In the genomic region with DNA sequence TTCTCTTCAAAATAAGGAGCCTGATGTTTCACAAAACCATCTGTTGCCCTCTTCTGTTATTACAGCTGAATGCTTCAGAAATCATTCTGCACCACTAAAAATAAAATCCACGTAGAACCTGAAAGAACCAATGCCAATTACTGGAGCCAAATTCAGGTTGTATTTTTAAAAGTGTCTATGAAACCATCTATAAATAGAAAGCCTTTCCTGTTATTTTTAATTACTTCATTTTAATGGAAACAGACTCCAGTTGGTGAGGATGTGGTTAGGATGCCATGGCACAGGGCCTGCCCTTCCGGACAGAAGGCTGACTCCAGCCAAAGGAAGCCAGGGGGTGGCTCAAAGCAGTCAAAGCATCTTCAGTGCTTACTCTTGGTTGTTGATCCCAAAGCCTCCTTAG, we compare ENCODE assay signal across 13 cellular contexts.
DNase-seq lines count a peak whose midpoint lies in the region; ATAC-seq, FAIRE-seq and TF ChIP-seq lines count a peak whose summit lies in the region.
"Had no signal": no experiment of that assay in that cellular context is flagged by ENCODE, and none has a peak within 500 bp of the region (broad histone marks: within the 10 kb centered on the region; RNA-seq: fewer than 3 reads in every experiment).

No MANE protein-coding gene starts in this region.

- no peak overlapping the region for H3K27ac Mint-ChIP-seq in immature natural killer cell
- H3K27ac Mint-ChIP-seq: naive B cell had no signal

- H3K9me3 Mint-ChIP-seq in immature natural killer cell: no peaks in the 10 kb centered on the region

- peaks cover 14 to 22% of the 10 kb centered on the region in 2 donors for H3K4me1 Mint-ChIP-seq in immature natural killer cell

- H3K36me3 ChIP-seq in heart right ventricle: no peaks in the 10 kb centered on the region

- WGBS in heart right ventricle, 2 donors: 13 to 17% methylated on average over 2 of the region's 2 CpGs

- H3K36me3 Mint-ChIP-seq in immature natural killer cell: no peaks in the 10 kb centered on the region
- H3K36me3 Mint-ChIP-seq: naive B cell had no signal

- no peak for FAIRE-seq in urothelium cell line (lab: Jason Lieb, UNC)
- FAIRE-seq: GM19239, K562 had no signal

- H3K4me3 ChIP-seq in heart right ventricle: no peak overlapping the region
- H3K4me3 ChIP-seq: K562 had no signal

- H3K9me3 ChIP-seq in heart right ventricle: no peaks in the 10 kb centered on the region

- peaks cover 0 to 16% (median 12%) of the 10 kb centered on the region in 9 donors for H3K4me1 ChIP-seq in heart right ventricle

- peaks cover 0 to 5% (median 0%) of the 10 kb centered on the region in 7 donors for H3K27me3 ChIP-seq in heart right ventricle

- no peak overlapping the region for H3K4me3 Mint-ChIP-seq in immature natural killer cell
- H3K4me3 Mint-ChIP-seq: naive B cell had no signal

- no peak overlapping the region for H3K27ac ChIP-seq in heart right ventricle

- H3K27me3 Mint-ChIP-seq in immature natural killer cell (ENCODE audit: low read depth in 3 of 3): peaks cover 0 to 3% (median 0%) of the 10 kb centered on the region in 3 donors
- H3K27me3 Mint-ChIP-seq: naive B cell had no signal

- no peak for TF ChIP-seq CTCF in heart right ventricle (IDR thresholded peaks at IDR 0.05)

- no peak for DNase-seq in heart right ventricle
- no peak for DNase-seq in cardiac septum (ENCODE audit: low spot score)
- DNase-seq in NCI-H1694 (lab: John Stamatoyannopoulos, UW): peak; percentile 88
- DNase-seq in dermis blood vessel endothelial cell: peak; percentile 15
- DNase-seq in urothelium cell line (ENCODE audit: low spot score): peak; percentile 55
- DNase-seq in NCI-H1105 (lab: John Stamatoyannopoulos, UW): no peak
- DNase-seq in immature natural killer cell: no peak
- DNase-seq: naive B cell, NCI-H146 had no signal

- ATAC-seq in heart right ventricle: peak in 7 of 8 donors; percentile 51 to 73 (median 65)
- no peak for ATAC-seq in GM21723 (IDR thresholded peaks at IDR 0.05; ENCODE audit: unreplicated experiment)
- ATAC-seq: K562, left lobe of liver had no signal

- intact Hi-C loops in heart right ventricle (cut with DNase I): no loop called here
- intact Hi-C loops in cardiac septum (cut with DNase I): no loop called here

Comparison
In these comparisons a context has a peak if more than half of its experiments do, and no peak if none do; other contexts are left out.
1. DNase-seq: peak in NCI-H1694 (single experiment), dermis blood vessel endothelial cell (single experiment) and urothelium cell line (single experiment); none in heart right ventricle (0 of 2), cardiac septum (single experiment), NCI-H1105 (single experiment) and immature natural killer cell (0 of 3).